In genomic region chr1:6026095-6026809, GRCh38 we compare ENCODE assay signal across 8 cellular contexts. TPM values are rescaled to one million over a fixed set of nuclear protein-coding genes. Genes with fewer than 3 reads are reported as not detected.
DNase-seq lines count a peak whose midpoint lies in the region; ATAC-seq lines count a peak whose summit lies in the region.

No MANE protein-coding gene starts in this region.

- peak; percentile 93 for DNase-seq in Jurkat, Clone E6-1 (ENCODE audit: low read depth, low spot score)
- peak; percentile 51 for DNase-seq in SK-N-DZ (ENCODE audit: low spot score)
- DNase-seq in activated naive CD4-positive, alpha-beta T cell treated with anti-CD3 and anti-CD28 coated beads, Interleukin-2, amount 10 ng/mL, durations not matched to agents 7 days and 5 days = peak; percentile 98
- peak; percentile 81 for DNase-seq in iPS-NIHi7 (ENCODE audit: extremely low spot score)
- DNase-seq in stimulated activated CD4-positive, alpha-beta T cell treated with anti-CD3 and anti-CD28 coated beads, Interleukin-2, amount 100 ng/mL, for 48 hours = peak; percentile 88 to 91
- DNase-seq in NCI-H69 (lab: John Stamatoyannopoulos, UW) = no peak

- H3K36me3 Mint-ChIP-seq in activated naive CD4-positive, alpha-beta T cell treated with anti-CD3 and anti-CD28 coated beads, Interleukin-2, amount 10 ng/mL, durations not matched to agents 7 days and 5 days = peaks cover 40% of the 10 kb centered on the region

- peaks cover 50% of the 10 kb centered on the region for H3K4me1 Mint-ChIP-seq in activated naive CD4-positive, alpha-beta T cell treated with anti-CD3 and anti-CD28 coated beads, Interleukin-2, amount 10 ng/mL, durations not matched to agents 7 days and 5 days

- H3K4me1 ChIP-seq in ES-I3 (ENCODE audit: insufficient read depth, low read length) = peaks cover 5% of the 10 kb centered on the region; the same call in 1 of the 2 replicates

- H3K9me3 Mint-ChIP-seq in activated naive CD4-positive, alpha-beta T cell treated with anti-CD3 and anti-CD28 coated beads, Interleukin-2, amount 10 ng/mL, durations not matched to agents 7 days and 5 days = peaks cover 2% of the 10 kb centered on the region

- CTCF ChIA-PET in activated naive CD4-positive, alpha-beta T cell treated with anti-CD3 and anti-CD28 coated beads, Interleukin-2, amount 10 ng/mL, durations not matched to agents 7 days and 5 days (lab: Charles Lee) = interaction anchor here (1.1 kb wide), 1 partner anchor 32 kb away, joined by 3 read pairs; no protein-coding TSS in a partner anchor

- H3K9ac ChIP-seq in ES-I3 (ENCODE audit: low read depth, low read length) = peak overlapping the region; percentile 31

- peak; percentile 74 for ATAC-seq in GM21576 (IDR thresholded peaks at IDR 0.05; ENCODE audit: unreplicated experiment)

- no peaks in the 10 kb centered on the region for H3K9me3 ChIP-seq in ES-I3 (ENCODE audit: control insufficient read depth, insufficient read depth, low read length)

- H3K27me3 Mint-ChIP-seq in activated naive CD4-positive, alpha-beta T cell treated with anti-CD3 and anti-CD28 coated beads, Interleukin-2, amount 10 ng/mL, durations not matched to agents 7 days and 5 days = no peaks in the 10 kb centered on the region

- peak overlapping the region; percentile 99 for H3K27ac Mint-ChIP-seq in activated naive CD4-positive, alpha-beta T cell treated with anti-CD3 and anti-CD28 coated beads, Interleukin-2, amount 10 ng/mL, durations not matched to agents 7 days and 5 days

- H3K36me3 ChIP-seq in ES-I3 (ENCODE audit: insufficient read depth, low read length) = no peaks in the 10 kb centered on the region

- H3K4me3 ChIP-seq in Jurkat, Clone E6-1 (ENCODE audit: low read length) = peak overlapping the region; percentile 93

- peak overlapping the region; percentile 97 for H3K4me3 Mint-ChIP-seq in activated naive CD4-positive, alpha-beta T cell treated with anti-CD3 and anti-CD28 coated beads, Interleukin-2, amount 10 ng/mL, durations not matched to agents 7 days and 5 days

RNA-seq across cellular contexts. Expression of gene KCNAB2, which starts 19.4 kb away (rescaled TPM):
- 271 TPM for polyA plus RNA-seq in Jurkat, Clone E6-1 (2012; ENCODE audit: insufficient read depth, insufficient read length)
- polyA plus RNA-seq in SK-N-DZ (2014; cell fraction: cytosol; rRNA removed) = 3.2 and 4.7 TPM in 2 replicates
- 8.0 and 11.2 TPM in 2 replicates for polyA plus RNA-seq in SK-N-DZ (2014; cell fraction: nucleus; rRNA removed)

RNA-seq across cellular contexts. Expression of gene NPHP4, which starts 34.0 kb away (rescaled TPM):
- polyA plus RNA-seq in Jurkat, Clone E6-1 (2012; ENCODE audit: insufficient read depth, insufficient read length) = 30.0 TPM
- 9.4 and 11.4 TPM in 2 replicates for polyA plus RNA-seq in SK-N-DZ (2014; cell fraction: cytosol; rRNA removed)
- 42.8 and 55.4 TPM in 2 replicates for polyA plus RNA-seq in SK-N-DZ (2014; cell fraction: nucleus; rRNA removed)
